12 cellular contexts compared by ENCODE assay signal in genomic region chr6:9711313-9711712, GRCh38.
"Had no signal": no experiment of that assay in that cellular context is flagged by ENCODE, and none has a peak within 500 bp of the region (broad histone marks: within the 10 kb centered on the region; RNA-seq: fewer than 3 reads in every experiment).

No MANE protein-coding gene starts in this region.

- H3K4me3 ChIP-seq: pancreas, sigmoid colon, stomach, thoracic aorta had no signal

- H3K27me3 Mint-ChIP-seq: activated T-helper 17 cell treated with anti-CD3 and anti-CD28 coated beads, Interleukin-2, amount 50 U/mL, for 72 hours; naive B cell had no signal

- H3K9me3 Mint-ChIP-seq: activated naive CD4-positive, alpha-beta T cell treated with anti-CD3 and anti-CD28 coated beads for 36 hours had no signal

- H3K9me3 ChIP-seq: pancreas, sigmoid colon, stomach, thoracic aorta had no signal

- H3K4me1 Mint-ChIP-seq: activated T-helper 17 cell treated with anti-CD3 and anti-CD28 coated beads, Interleukin-2, amount 50 U/mL, for 72 hours; naive B cell had no signal

- H3K27ac ChIP-seq: pancreas, sigmoid colon, stomach, thoracic aorta had no signal

- H3K27ac Mint-ChIP-seq: activated naive CD4-positive, alpha-beta T cell treated with anti-CD3 and anti-CD28 coated beads for 36 hours; activated T-helper 17 cell treated with anti-CD3 and anti-CD28 coated beads, Interleukin-2, amount 50 U/mL, for 72 hours; naive B cell had no signal

- H3K36me3 Mint-ChIP-seq: naive B cell had no signal

- H3K36me3 ChIP-seq: pancreas, sigmoid colon, stomach, thoracic aorta had no signal

- ATAC-seq: activated T-helper 17 cell treated with anti-CD3 and anti-CD28 coated beads, Interleukin-2, amount 50 U/mL, for 72 hours; pancreas had no signal

- H3K4me3 Mint-ChIP-seq: activated naive CD4-positive, alpha-beta T cell treated with anti-CD3 and anti-CD28 coated beads for 36 hours; activated T-helper 17 cell treated with anti-CD3 and anti-CD28 coated beads, Interleukin-2, amount 50 U/mL, for 72 hours; naive B cell had no signal

- H3K27me3 ChIP-seq: sigmoid colon, stomach had no signal

- DNase-seq: activated CD4-positive, CD25-positive, alpha-beta regulatory T cell treated with anti-CD3 and anti-CD28 coated beads, Interleukin-2, amount 50 U/mL, for 72 hours; activated naive CD4-positive, alpha-beta T cell treated with anti-CD3 and anti-CD28 coated beads for 36 hours; erythroblast; islet precursor cell; naive B cell; pancreas; sigmoid colon; stimulated activated CD4-positive, alpha-beta T cell treated with anti-CD3 and anti-CD28 coated beads, Interleukin-1b, Interleukin-23, amount 100 ng/mL, for 48 hours; stomach; T-helper 9 cell had no signal

- H3K4me1 ChIP-seq: pancreas, sigmoid colon, stomach had no signal
